ENCODE assay signal across 17 cellular contexts in genomic region chr3:123568875-123569274, GRCh38.
"Had no signal": no experiment of that assay in that cellular context is flagged by ENCODE, and none has a peak within 500 bp of the region (broad histone marks: within the 10 kb centered on the region; RNA-seq: fewer than 3 reads in every experiment).

No MANE protein-coding gene starts in this region.

- DNase-seq: colonic mucosa; effector memory CD4-positive, alpha-beta T cell; kidney; left lung; mesenchymal stem cell; naive thymus-derived CD4-positive, alpha-beta T cell; stimulated activated CD4-positive, alpha-beta T cell treated with anti-CD3 and anti-CD28 coated beads, Interleukin-12 subunit alpha, Interleukin-12 subunit beta, amount 100 ng/mL, for 4 hours; stimulated activated CD4-positive, alpha-beta T cell treated with anti-CD3 and anti-CD28 coated beads, Interleukin-1b, Interleukin-23, amount 100 ng/mL, for 48 hours; stimulated activated CD4-positive, alpha-beta T cell treated with anti-CD3 and anti-CD28 coated beads, Interleukin-4, amount 100 ng/mL, for 1 hour; stimulated activated CD8-positive, alpha-beta memory T cell treated with anti-CD3 and anti-CD28 coated beads, Interleukin-4, amount 100 ng/mL, for 48 hours; stimulated activated naive CD4-positive, alpha-beta T cell treated with Interleukin-2 at 50 U/mL for 16 hours; stomach; testis; tibial artery had no signal

- H3K27ac ChIP-seq: colonic mucosa, left lung, neural progenitor cell, prostate gland, right atrium auricular region, stomach, testis, tibial artery had no signal
